Comparison of ENCODE assay signal across 34 cellular contexts in the genomic region with DNA sequence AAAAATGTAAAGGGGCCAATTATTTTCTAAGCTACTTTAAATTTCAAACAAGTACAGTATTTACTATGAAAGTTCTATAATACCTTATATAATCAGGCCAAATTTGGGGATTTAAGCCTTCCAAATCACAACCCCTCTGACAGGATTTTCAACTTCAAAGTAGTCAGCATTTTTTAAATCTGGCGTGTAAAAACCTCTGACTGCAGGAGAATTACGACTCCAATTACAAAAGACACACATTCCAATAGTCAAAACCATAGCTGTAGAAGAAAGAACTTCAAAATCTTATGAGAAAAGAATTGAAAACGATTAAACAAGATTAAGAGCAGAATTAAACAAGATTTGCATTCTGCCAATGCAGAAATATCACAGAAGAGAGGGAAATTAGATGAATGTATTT. TPM values are rescaled to one million over a fixed set of nuclear protein-coding genes. Genes with fewer than 3 reads are reported as not detected.
DNase-seq lines count a peak whose midpoint lies in the region; ATAC-seq, FAIRE-seq and TF ChIP-seq lines count a peak whose summit lies in the region.
"Had no signal": no experiment of that assay in that cellular context is flagged by ENCODE, and none has a peak within 500 bp of the region (broad histone marks: within the 10 kb centered on the region; RNA-seq: fewer than 3 reads in every experiment).

No MANE protein-coding gene starts in this region.

- H2BK15ac ChIP-seq in H9 (ENCODE audit: low read depth, low read length): no peak overlapping the region

- H3K9me3 ChIP-seq in H9 (ENCODE audit: control insufficient read depth, low read depth, low read length) (no peaks in the 10 kb centered on the region), astrocyte (ENCODE audit: insufficient read depth, low read depth, low read length) (no peaks in the 10 kb centered on the region), iPS-20b (ENCODE audit: insufficient read depth, low read depth, low read length) (no peaks in the 10 kb centered on the region)
- H3K9me3 ChIP-seq: gastroesophageal sphincter, MG63, neutrophil, right lobe of liver, SJSA1, tibial artery had no signal

- H2BK12ac ChIP-seq in H9 (ENCODE audit: insufficient read length, low read depth, low read length): no peak overlapping the region

- no peak overlapping the region for H3K56ac ChIP-seq in H9 (ENCODE audit: insufficient read length, low read depth, low read length)

- FAIRE-seq in astrocyte (lab: Jason Lieb, UNC): no peak
- FAIRE-seq: endothelial cell of umbilical vein had no signal

- H3K79me1 ChIP-seq in H9 (ENCODE audit: insufficient read depth, low read depth, low read length, poor library complexity, severe bottlenecking): no peaks in the 10 kb centered on the region

- H3K36me3 ChIP-seq in astrocyte (ENCODE audit: insufficient read depth, low read length): no peaks in the 10 kb centered on the region
- no peaks in the 10 kb centered on the region for H3K36me3 ChIP-seq in iPS-20b (ENCODE audit: insufficient read depth, low read depth, low read length)
- H3K36me3 ChIP-seq: gastroesophageal sphincter, MG63, neutrophil, right lobe of liver, SJSA1, tibial artery had no signal

- no peak overlapping the region for H4K8ac ChIP-seq in H9 (replicated peaks; ENCODE audit: insufficient read length, low read depth, low read length)

- H2BK5ac ChIP-seq in H9 (ENCODE audit: insufficient read length, low read length): no peak overlapping the region

- H3K4me1 ChIP-seq in H9 (ENCODE audit: insufficient read depth, low read length) (peaks cover 4% of the 10 kb centered on the region; the same call in 1 of the 2 replicates), astrocyte (ENCODE audit: insufficient read depth, low read length) (peaks cover 25% of the 10 kb centered on the region), iPS-20b (ENCODE audit: insufficient read depth, low read length) (peaks cover 53% of the 10 kb centered on the region)

- H3K36me3 Mint-ChIP-seq in H9 (ENCODE audit: insufficient read depth in 1 of 3, low read depth in 3 of 3): no peaks in the 10 kb centered on the region
- no peaks in the 10 kb centered on the region for H3K36me3 Mint-ChIP-seq in astrocyte (ENCODE audit: low read depth, unreplicated experiment)
- no peaks in the 10 kb centered on the region for H3K36me3 Mint-ChIP-seq in glutamatergic neuron (ENCODE audit: unreplicated experiment)

- no peak overlapping the region for H2BK20ac ChIP-seq in H9 (ENCODE audit: low read depth, low read length, poor library complexity, severe bottlenecking)

- no peak overlapping the region for H3K23ac ChIP-seq in H9 (ENCODE audit: insufficient read length, low read depth, low read length)

- H3K9me3 Mint-ChIP-seq in H9: no peaks in the 10 kb centered on the region
- H3K9me3 Mint-ChIP-seq in astrocyte (ENCODE audit: unreplicated experiment): no peaks in the 10 kb centered on the region
- H3K9me3 Mint-ChIP-seq in glutamatergic neuron (ENCODE audit: unreplicated experiment): peaks cover 2% of the 10 kb centered on the region
- H3K9me3 Mint-ChIP-seq: activated CD4-positive, alpha-beta memory T cell treated with anti-CD3 and anti-CD28 coated beads, Interleukin-2, amount 10 ng/mL, durations not matched to agents 7 days and 5 days had no signal

- H3K9ac ChIP-seq in H9 (ENCODE audit: extremely low read depth, insufficient read length, low read length) (no peak overlapping the region), astrocyte (ENCODE audit: low read length) (no peak overlapping the region), iPS-20b (ENCODE audit: low read depth, low read length) (peak overlapping the region; percentile 32; the same call in 1 of the 2 replicates)

- H3K4me1 Mint-ChIP-seq in H9: peaks cover 50 to 70% of the 10 kb centered on the region in 2 experiments
- H3K4me1 Mint-ChIP-seq in astrocyte (ENCODE audit: low read depth, unreplicated experiment): peaks cover 30% of the 10 kb centered on the region
- H3K4me1 Mint-ChIP-seq in glutamatergic neuron (ENCODE audit: low read depth, unreplicated experiment): peaks cover 26% of the 10 kb centered on the region

- H3K27me3 ChIP-seq in H9 (ENCODE audit: insufficient read depth, low read length): no peaks in the 10 kb centered on the region
- no peaks in the 10 kb centered on the region for H3K27me3 ChIP-seq in astrocyte (ENCODE audit: insufficient read depth, low read length)
- H3K27me3 ChIP-seq in iPS-20b (ENCODE audit: insufficient read depth, low read length): no peaks in the 10 kb centered on the region
- H3K27me3 ChIP-seq: gastroesophageal sphincter, hepatocyte, MG63, neutrophil, right lobe of liver, SJSA1, tibial artery had no signal

- no peaks in the 10 kb centered on the region for H3K27me3 Mint-ChIP-seq in H9 (ENCODE audit: low read depth)
- no peaks in the 10 kb centered on the region for H3K27me3 Mint-ChIP-seq in astrocyte (ENCODE audit: low read depth, unreplicated experiment)
- H3K27me3 Mint-ChIP-seq in glutamatergic neuron (ENCODE audit: unreplicated experiment): no peaks in the 10 kb centered on the region
- H3K27me3 Mint-ChIP-seq: activated CD4-positive, alpha-beta memory T cell treated with anti-CD3 and anti-CD28 coated beads, Interleukin-2, amount 10 ng/mL, durations not matched to agents 7 days and 5 days had no signal

- no peak overlapping the region for H3K4me2 ChIP-seq in H9 (ENCODE audit: insufficient read depth, insufficient read length, low read length)
- no peak overlapping the region for H3K4me2 ChIP-seq in astrocyte (ENCODE audit: low read length)
- H3K4me2 ChIP-seq: hepatocyte had no signal

- no peaks in the 10 kb centered on the region for H3K23me2 ChIP-seq in H9 (ENCODE audit: insufficient read length, low read depth, low read length, poor library complexity, severe bottlenecking)

- H3K4me3 ChIP-seq in astrocyte (ENCODE audit: insufficient read depth, low read depth, low read length) (no peak overlapping the region), iPS-20b (ENCODE audit: low read length) (peak overlapping the region; percentile 23), retinal pigment epithelial cell (ENCODE audit: low read length) (no peak overlapping the region)
- H3K4me3 ChIP-seq: gastroesophageal sphincter, GM12878, hepatocyte, MG63, right lobe of liver, SJSA1, tibial artery had no signal

- H3K4ac ChIP-seq in H9 (ENCODE audit: low read depth, low read length): no peak overlapping the region

- H3K27ac ChIP-seq in H9 (ENCODE audit: insufficient read length, low read depth, low read length): no peak overlapping the region
- no peak overlapping the region for H3K27ac ChIP-seq in astrocyte (ENCODE audit: low read depth, low read length)
- H3K27ac ChIP-seq in iPS-20b (ENCODE audit: low read length): no peak overlapping the region
- H3K27ac ChIP-seq: gastroesophageal sphincter, hepatocyte, right lobe of liver, RWPE1, SJSA1, tibial artery had no signal

- H3K4me3 Mint-ChIP-seq in H9 (no peak overlapping the region), astrocyte (ENCODE audit: unreplicated experiment) (peak overlapping the region; percentile 3), glutamatergic neuron (ENCODE audit: unreplicated experiment) (no peak overlapping the region)
- H3K4me3 Mint-ChIP-seq: activated CD4-positive, alpha-beta memory T cell treated with anti-CD3 and anti-CD28 coated beads, Interleukin-2, amount 10 ng/mL, durations not matched to agents 7 days and 5 days had no signal

- H2AFZ ChIP-seq in H9 (ENCODE audit: low read length): no peak overlapping the region
- no peak overlapping the region for H2AFZ ChIP-seq in astrocyte (ENCODE audit: low read depth, low read length)
- H2AFZ ChIP-seq: hepatocyte had no signal

- no peak overlapping the region for H4K91ac ChIP-seq in H9 (ENCODE audit: insufficient read length, low read depth, low read length)

- peaks cover 10% of the 10 kb centered on the region; the same call in 1 of the 2 replicates for H3K79me2 ChIP-seq in H9 (ENCODE audit: insufficient read depth, low read length)
- H3K79me2 ChIP-seq in astrocyte (ENCODE audit: insufficient read depth, low read length): peaks cover 99% of the 10 kb centered on the region

- no peak overlapping the region for H3K14ac ChIP-seq in H9 (ENCODE audit: insufficient read depth, low read length)

- H4K20me1 ChIP-seq in H9 (ENCODE audit: control insufficient read depth, insufficient read depth, insufficient read length): no peaks in the 10 kb centered on the region
- peaks cover 56% of the 10 kb centered on the region for H4K20me1 ChIP-seq in astrocyte (ENCODE audit: insufficient read depth, low read length)

- no peak overlapping the region for H2AK5ac ChIP-seq in H9 (ENCODE audit: insufficient read length, low read length)

- H3K27ac Mint-ChIP-seq in H9: peak overlapping the region in 2 of 3 experiments; percentile 5 to 93; a peak in 3 of 7 replicates
- H3K27ac Mint-ChIP-seq in astrocyte (ENCODE audit: unreplicated experiment): peak overlapping the region; percentile 3
- no peak overlapping the region for H3K27ac Mint-ChIP-seq in glutamatergic neuron (ENCODE audit: unreplicated experiment)
- H3K27ac Mint-ChIP-seq: activated CD4-positive, alpha-beta memory T cell treated with anti-CD3 and anti-CD28 coated beads, Interleukin-2, amount 10 ng/mL, durations not matched to agents 7 days and 5 days had no signal

- no peak overlapping the region for H2BK120ac ChIP-seq in H9 (ENCODE audit: low read depth, low read length, poor library complexity, severe bottlenecking)

- no CpG with 5 or more reads among the region's 3 CpGs for WGBS in H9 (ENCODE audit: extremely low coverage, insufficient read length, low lambda C conversion rate)

- DNase-seq in H9 (no peak), astrocyte (ENCODE audit: low read depth) (no peak), retinal pigment epithelial cell (ENCODE audit: low read depth) (peak; percentile 58), glutamatergic neuron (no peak), NCI-H510A (lab: John Stamatoyannopoulos, UW) (no peak)
- DNase-seq: activated CD4-positive, alpha-beta memory T cell treated with anti-CD3 and anti-CD28 coated beads, Interleukin-2, amount 10 ng/mL, durations not matched to agents 7 days and 5 days; activated CD4-positive, CD25-positive, alpha-beta regulatory T cell treated with anti-CD3 and anti-CD28 coated beads, Interleukin-2, amount 50 U/mL, for 72 hours; activated CD8-positive, alpha-beta memory T cell treated with anti-CD3 and anti-CD28 coated beads, Interleukin-2, amount 50 U/mL, for 4 hours; activated naive CD4-positive, alpha-beta T cell treated with Interleukin-2 at 50 U/mL for 16 hours; cerebellar nuclear complex; DMS153; KG1; left colon; MG63; NCI-H1105; NCI-H2029; NCI-H524 treated with DMSO at 0.1 percent for 48 hours; OCI-M1; posterior cingulate gyrus; right lobe of liver; stimulated activated CD4-positive, alpha-beta T cell treated with anti-CD3 and anti-CD28 coated beads, Interleukin-12 subunit alpha, Interleukin-12 subunit beta, amount 100 ng/mL, for 4 hours; stimulated activated CD4-positive, alpha-beta T cell treated with anti-CD3 and anti-CD28 coated beads, Interleukin-4, amount 100 ng/mL, for 1 hour; T-helper 1 cell; tibial artery had no signal

- no peak for ATAC-seq in GM19467 (IDR thresholded peaks at IDR 0.05; ENCODE audit: unreplicated experiment)
- ATAC-seq in GM19351 (IDR thresholded peaks at IDR 0.05; ENCODE audit: unreplicated experiment): no peak
- ATAC-seq: gastroesophageal sphincter, GM12878, left colon had no signal

- no peak overlapping the region for H3T11ph ChIP-seq in H9 (ENCODE audit: low read length)

- H4K5ac ChIP-seq in H9 (ENCODE audit: insufficient read length, low read depth, low read length): no peak overlapping the region

- TF ChIP-seq CTCF in H9 (conservative IDR thresholded peaks at IDR 0.05): no peak
- TF ChIP-seq CTCF in astrocyte (IDR thresholded peaks at IDR 0.05; ENCODE audit: insufficient read depth, low read depth, low read length): no peak
- TF ChIP-seq CTCF in retinal pigment epithelial cell (conservative IDR thresholded peaks at IDR 0.05; ENCODE audit: low read depth, low read length): no peak
- TF ChIP-seq CTCF in glutamatergic neuron (IDR thresholded peaks at IDR 0.05; ENCODE audit: partially characterized antibody, unreplicated experiment): no peak

- no peak overlapping the region for H3K18ac ChIP-seq in H9 (ENCODE audit: insufficient read length, low read depth, low read length)

RNA-seq across cellular contexts. Expression of gene OSBPL8, which starts 12.7 kb away (rescaled TPM):
- total RNA-seq in H9 (2021): 60.6 and 61.2 TPM in 2 replicates
- 111 and 119 TPM in 2 replicates for total RNA-seq in astrocyte
- 162 TPM for total RNA-seq in glutamatergic neuron (ENCODE audit: unreplicated experiment)
